In the genomic region with DNA sequence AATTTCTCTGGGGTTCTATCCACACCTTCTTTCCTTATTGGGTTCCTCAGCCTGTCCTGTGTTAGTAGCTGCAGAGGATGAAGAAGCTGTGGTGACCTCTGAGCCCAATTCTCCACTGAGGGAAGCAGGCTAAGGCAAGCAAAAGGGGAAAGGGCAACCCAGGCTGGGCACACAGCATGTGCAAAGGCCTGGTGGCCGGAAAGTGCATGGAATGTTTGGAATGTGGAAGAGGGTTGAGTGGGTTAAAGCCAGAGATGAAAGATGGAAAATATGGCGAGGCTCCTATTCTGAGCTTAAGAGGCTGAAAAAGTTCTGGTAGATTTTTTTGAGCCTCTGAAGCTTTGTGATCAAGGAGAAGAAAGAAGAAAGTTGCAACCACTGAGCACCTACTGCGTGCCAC, we compare ENCODE assay signal across 20 cellular contexts.
A peak's percentile ranks its signal among the peaks of the same experiment; 100 is the strongest.
DNase-seq lines count a peak whose midpoint lies in the region; ATAC-seq and TF ChIP-seq lines count a peak whose summit lies in the region.
"Had no signal": no experiment of that assay in that cellular context is flagged by ENCODE, and none has a peak within 500 bp of the region (broad histone marks: within the 10 kb centered on the region; RNA-seq: fewer than 3 reads in every experiment).

No MANE protein-coding gene starts in this region.

- DNase-seq in GM03348 (ENCODE audit: low spot score) (peak; percentile 28), immature natural killer cell (no peak), NCI-H345 treated with DMSO at 0.1 percent for 48 hours (lab: John Stamatoyannopoulos, UW; ENCODE audit: unreplicated experiment) (no peak)
- DNase-seq: Calu3; CD8-positive, alpha-beta T cell; DMS53; HCEC 1CT; Kasumi-1; MG63; NCI-H1048; NCI-H1436 treated with DMSO at 0.1 percent for 48 hours; NCI-H2029; NCI-H446; NCI-H69; NK-92 treated with Interleukin-12 subunit alpha and Interleukin-12 subunit beta, amount 100 ng/mL, for 24 hours; Right ventricle myocardium superior had no signal

- no peak for TF ChIP-seq CTCF in brain (conservative IDR thresholded peaks at IDR 0.05)

- H3K36me3 Mint-ChIP-seq in brain (no peaks in the 10 kb centered on the region), immature natural killer cell (peaks cover 0 to 15% (median 14%) of the 10 kb centered on the region in 3 donors)
- H3K36me3 Mint-ChIP-seq in stimulated activated memory B cell treated with anti-CD40 and anti-IgM and Interleukin-4, amounts not matched to agents 10 μg/mL and 1 μg/mL and 100 μg/mL, for 72 hours, result peaks cover 10% of the 10 kb centered on the region

- no peak overlapping the region for H3K4me3 Mint-ChIP-seq in brain
- peak overlapping the region in 2 of 5 donors; percentile 63 to 90 for H3K4me3 Mint-ChIP-seq in immature natural killer cell
- H3K4me3 Mint-ChIP-seq in stimulated activated memory B cell treated with anti-CD40 and anti-IgM and Interleukin-4, amounts not matched to agents 10 μg/mL and 1 μg/mL and 100 μg/mL, for 72 hours, result no peak overlapping the region

- peaks cover 0 to 3% (median 0%) of the 10 kb centered on the region in 5 experiments for H3K9me3 Mint-ChIP-seq in brain
- no peaks in the 10 kb centered on the region for H3K9me3 Mint-ChIP-seq in immature natural killer cell
- H3K9me3 Mint-ChIP-seq in stimulated activated memory B cell treated with anti-CD40 and anti-IgM and Interleukin-4, amounts not matched to agents 10 μg/mL and 1 μg/mL and 100 μg/mL, for 72 hours, result peaks cover 9% of the 10 kb centered on the region
- H3K9me3 Mint-ChIP-seq: CD8-positive, alpha-beta T cell had no signal

- peaks cover 54% of the 10 kb centered on the region for H3K4me1 Mint-ChIP-seq in brain
- peaks cover 20 to 22% of the 10 kb centered on the region in 2 donors for H3K4me1 Mint-ChIP-seq in immature natural killer cell
- peaks cover 28% of the 10 kb centered on the region for H3K4me1 Mint-ChIP-seq in stimulated activated memory B cell treated with anti-CD40 and anti-IgM and Interleukin-4, amounts not matched to agents 10 μg/mL and 1 μg/mL and 100 μg/mL, for 72 hours

- H3K27me3 Mint-ChIP-seq in brain, result peaks cover 14% of the 10 kb centered on the region
- peaks cover 0 to 11% (median 1%) of the 10 kb centered on the region in 3 donors for H3K27me3 Mint-ChIP-seq in immature natural killer cell (ENCODE audit: low read depth in 3 of 3)
- H3K27me3 Mint-ChIP-seq in stimulated activated memory B cell treated with anti-CD40 and anti-IgM and Interleukin-4, amounts not matched to agents 10 μg/mL and 1 μg/mL and 100 μg/mL, for 72 hours, result peaks cover 7% of the 10 kb centered on the region

- H3K27ac Mint-ChIP-seq in brain (peak overlapping the region in 3 of 5 experiments; percentile 88 to 97 (median 94)), immature natural killer cell (peak overlapping the region in 5 of 6 donors; percentile 47 to 83 (median 56))
- H3K27ac Mint-ChIP-seq in stimulated activated memory B cell treated with anti-CD40 and anti-IgM and Interleukin-4, amounts not matched to agents 10 μg/mL and 1 μg/mL and 100 μg/mL, for 72 hours, result peak overlapping the region; percentile 16
- H3K27ac Mint-ChIP-seq: CD8-positive, alpha-beta T cell had no signal

- ATAC-seq in stimulated activated memory B cell treated with anti-CD40 and anti-IgM and Interleukin-4, amounts not matched to agents 10 μg/mL and 1 μg/mL and 100 μg/mL, for 72 hours, result no peak
- ATAC-seq in GM18909 (IDR thresholded peaks at IDR 0.05; ENCODE audit: poor library complexity, unreplicated experiment) (no peak), HG03045 (IDR thresholded peaks at IDR 0.05; ENCODE audit: unreplicated experiment) (no peak)
- ATAC-seq: CD8-positive, alpha-beta T cell had no signal

Comparison
In these comparisons a context has a peak if more than half of its experiments do, and no peak if none do; other contexts are left out.
1. H3K27ac Mint-ChIP-seq: peak in every context shown above with its lines; median percentile 94 in brain; 56 in immature natural killer cell; 16 in stimulated activated memory B cell treated with anti-CD40 and anti-IgM and Interleukin-4, amounts not matched to agents 10 μg/mL and 1 μg/mL and 100 μg/mL, for 72 hours.